7 cellular contexts compared by ENCODE assay signal in the genomic region with DNA sequence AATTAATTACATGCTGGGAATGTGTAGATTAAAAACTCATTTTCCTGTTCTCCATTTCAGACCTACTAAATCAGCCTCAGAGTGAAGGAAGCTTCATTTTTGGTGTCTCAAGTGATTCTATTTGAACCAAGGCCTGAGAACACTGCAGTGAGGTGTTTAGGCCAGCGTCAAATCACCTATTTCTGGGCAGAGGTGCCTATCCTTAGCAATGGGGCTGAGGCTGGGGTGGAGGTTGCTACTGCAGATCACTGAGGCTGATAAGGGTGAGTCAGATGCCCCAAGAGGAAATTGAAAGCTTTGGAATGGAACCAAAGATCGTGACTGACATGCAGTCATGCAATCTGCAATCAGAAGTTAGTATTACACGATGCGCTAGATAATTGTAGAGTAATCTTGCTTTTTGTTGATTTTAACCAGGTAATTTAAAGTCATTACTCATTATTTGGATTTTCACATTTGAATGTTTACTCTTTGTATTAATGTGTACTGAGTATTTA. TPM values are rescaled to one million over a fixed set of nuclear protein-coding genes. Genes with fewer than 3 reads are reported as not detected.
DNase-seq lines count a peak whose midpoint lies in the region; ATAC-seq lines count a peak whose summit lies in the region.

No MANE protein-coding gene starts in this region.

- DNase-seq in HS-27A (ENCODE audit: low read depth) (peak; percentile 94), SIG-M5 (lab: John Stamatoyannopoulos, UW) (peak; percentile 39), left cardiac atrium (no peak)
- peak; percentile 86 for DNase-seq in activated effector memory CD4-positive, alpha-beta T cell treated with anti-CD3 and anti-CD28 coated beads, Interleukin-2, amount 50 U/mL, for 16 hours
- DNase-seq in stimulated activated CD4-positive, alpha-beta T cell treated with anti-CD3 and anti-CD28 coated beads, Interleukin-2, amount 100 ng/mL, for 4 hours (ENCODE audit: low read depth), result peak; percentile 60

- ATAC-seq in left cardiac atrium (peak; percentile 5 to 51), GM19324 (IDR thresholded peaks at IDR 0.05; ENCODE audit: low FRiP score, unreplicated experiment) (no peak), GM18519 (IDR thresholded peaks at IDR 0.05; ENCODE audit: low FRiP score, unreplicated experiment) (no peak)

- intact Hi-C loops in left cardiac atrium (cut with DNase I), result loop anchor here (5.0 to 10.0 kb wide), 2 partner anchors 85 to 137 kb away; a partner anchor contains a TSS

RNA-seq across cellular contexts. Expression of a gene that starts 4.4 kb away (rescaled TPM):
- 100 to 1,000 TPM; 114 to 122 TPM for total RNA-seq in left cardiac atrium

Comparison
In these comparisons a context has a peak if more than half of its experiments do, and no peak if none do; other contexts are left out.
1. ATAC-seq: peak in left cardiac atrium (2 of 2); none in GM19324 (single experiment) and GM18519 (single experiment).